Comparison of ENCODE assay signal across 18 cellular contexts in the genomic region with DNA sequence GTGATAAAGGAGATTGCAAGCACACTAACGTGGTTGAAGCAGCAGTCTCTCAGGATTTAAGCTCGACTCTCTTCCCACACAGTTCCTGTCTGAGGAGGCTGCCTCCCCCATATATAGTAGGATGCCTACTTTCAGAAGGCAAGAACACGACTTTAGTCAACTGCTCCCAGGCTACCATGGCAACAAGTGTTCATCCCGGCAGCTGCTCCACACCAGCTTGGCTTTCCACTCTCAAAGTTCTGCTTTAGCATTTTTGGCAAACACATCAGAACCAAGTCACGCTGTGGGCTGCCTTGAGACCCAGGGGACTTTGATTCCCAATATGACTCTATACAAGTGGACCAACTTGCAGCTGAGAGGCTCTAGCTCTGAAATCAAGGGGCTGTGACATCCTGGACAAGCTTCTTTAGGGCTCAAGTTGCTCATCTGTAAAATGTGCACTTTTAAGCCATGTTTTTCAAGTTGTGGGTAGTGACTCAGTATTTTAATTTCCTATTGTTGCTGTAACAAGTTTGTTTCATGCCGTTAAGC. TPM values are rescaled to one million over a fixed set of nuclear protein-coding genes. Genes with fewer than 3 reads are reported as not detected.
DNase-seq lines count a peak whose midpoint lies in the region; ATAC-seq, FAIRE-seq and TF ChIP-seq lines count a peak whose summit lies in the region.
"Had no signal": no experiment of that assay in that cellular context is flagged by ENCODE, and none has a peak within 500 bp of the region (broad histone marks: within the 10 kb centered on the region; RNA-seq: fewer than 3 reads in every experiment).

No MANE protein-coding gene starts in this region.

- CTCF ChIA-PET in K562 (lab: Yijun Ruan, JAX; ENCODE audit: low intra/inter-chr PET ratio), result no interaction called here

- H3K9me3 ChIP-seq in BLaER1 treated with 17β-estradiol and CSF1 and Interleukin-3, amounts not matched to agents 10 nM and 100 nM (replicated peaks in 1 of 11), result peaks cover 8 to 22% (median 12%) of the 10 kb centered on the region in 11 experiments; a peak in 20 of 22 replicates
- no peaks in the 10 kb centered on the region for H3K9me3 ChIP-seq in K562 (replicated peaks; ENCODE audit: control insufficient read depth, insufficient read depth, low read depth, low read length)
- H3K9me3 ChIP-seq: colonic mucosa, gastroesophageal sphincter, SJCRH30 had no signal

- in situ Hi-C loops in GM13977 (cut with MboI; ENCODE audit: low pct_unique_long_range_greater_than_20kb, low sequenced_read_pairs, unreplicated experiment) (no loop called here), K562 (cut with MboI) (loop anchor here (5.0 kb wide), 1 partner anchor 82 kb away; the partner anchor contains the start of gene CRYM), KBM-7 (cut with MboI; ENCODE audit: low pct_unique_long_range_greater_than_20kb, low sequenced_read_pairs) (loop anchor here (25.0 kb wide), 1 partner anchor 392 kb away; the partner anchor contains the start of gene METTL9)

- peak overlapping the region in 2 of 11 experiments; percentile 25 to 40; a peak in 2 of 22 replicates for H3K9ac ChIP-seq in BLaER1 treated with 17β-estradiol and CSF1 and Interleukin-3, amounts not matched to agents 10 nM and 100 nM
- no peak overlapping the region for H3K9ac ChIP-seq in K562 (ENCODE audit: insufficient read depth in 1 of 2, low read depth in 2 of 2, low read length in 2 of 2)

- H3K27ac ChIP-seq in BLaER1 treated with 17β-estradiol and CSF1 and Interleukin-3, amounts not matched to agents 10 nM and 100 nM, result peak overlapping the region in 6 of 11 experiments; percentile 10 to 75 (median 60); a peak in 11 of 22 replicates
- no peak overlapping the region for H3K27ac ChIP-seq in K562 (ENCODE audit: extremely low read depth, low read depth, low read length)
- H3K27ac ChIP-seq: colonic mucosa, gastroesophageal sphincter, SJCRH30 had no signal

- ATAC-seq in K562 (no peak), GM19351 (IDR thresholded peaks at IDR 0.05; ENCODE audit: unreplicated experiment) (no peak)
- ATAC-seq: CD8-positive, alpha-beta T cell; gastroesophageal sphincter; sciatic nerve had no signal

- H4K20me1 ChIP-seq in BLaER1 treated with 17β-estradiol and CSF1 and Interleukin-3, amounts not matched to agents 10 nM and 100 nM, result no peaks in the 10 kb centered on the region
- no peaks in the 10 kb centered on the region for H4K20me1 ChIP-seq in K562 (replicated peaks; ENCODE audit: control insufficient read depth, insufficient read depth, low read length)

- POLR2A ChIA-PET in K562 (lab: Yijun Ruan, JAX), result no interaction called here

- 1% methylated on average over 6 of the region's 6 CpGs for WGBS in K562 (ENCODE audit: insufficient coverage, low coverage, missing lambda C conversion rate)

- no peak for FAIRE-seq in K562 (lab: Jason Lieb, UNC)
- FAIRE-seq: kidney had no signal

- no peaks in the 10 kb centered on the region for H3K79me2 ChIP-seq in K562 (ENCODE audit: control insufficient read depth, insufficient read depth, low read length)

- no TSS peak for BruUV-seq in K562 (replicated peaks; lab: Mats Ljungman, UMichigan)

- H2AFZ ChIP-seq in K562 (ENCODE audit: low read depth, low read length), result no peak overlapping the region

- intact Hi-C loops in K562 (cut with micrococcal nuclease), result no loop called here

- no peaks in the 10 kb centered on the region for H3K36me3 ChIP-seq in BLaER1 treated with 17β-estradiol and CSF1 and Interleukin-3, amounts not matched to agents 10 nM and 100 nM
- H3K36me3 ChIP-seq in K562 (ENCODE audit: control insufficient read depth, insufficient read depth, low read length), result no peaks in the 10 kb centered on the region
- H3K36me3 ChIP-seq: colonic mucosa, gastroesophageal sphincter, SJCRH30 had no signal

- H3K4me3 ChIP-seq in BLaER1 treated with 17β-estradiol and CSF1 and Interleukin-3, amounts not matched to agents 10 nM and 100 nM, result no peak overlapping the region
- H3K4me3 ChIP-seq in K562, result no peak overlapping the region
- H3K4me3 ChIP-seq: colonic mucosa, gastroesophageal sphincter, SJCRH30 had no signal

- DNase-seq in GM13977 (ENCODE audit: low spot score) (peak; percentile 10), K562 (ENCODE audit: extremely low read depth in 1 of 4, low spot score in 3 of 4) (no peak), left kidney (ENCODE audit: low read depth, low spot score) (peak; percentile 24), HK-2 (ENCODE audit: unreplicated experiment) (no peak), NCI-H146 (lab: John Stamatoyannopoulos, UW) (no peak), KBM-7 (no peak)
- DNase-seq: CD8-positive, alpha-beta T cell; colonic mucosa; kidney; naive B cell; NCI-H1694 treated with DMSO at 0.1 percent for 48 hours; SJCRH30 had no signal

- H3K27me3 ChIP-seq in BLaER1 treated with 17β-estradiol and CSF1 and Interleukin-3, amounts not matched to agents 10 nM and 100 nM, result no peaks in the 10 kb centered on the region
- peaks cover 14 to 30% of the 10 kb centered on the region in 2 experiments; a peak in 4 of 5 replicates for H3K27me3 ChIP-seq in K562 (ENCODE audit: control insufficient read depth in 2 of 2, insufficient read depth in 2 of 2, low read length in 2 of 2)
- H3K27me3 ChIP-seq: colonic mucosa, SJCRH30 had no signal

- no peak for TF ChIP-seq EP300 in K562 (IDR thresholded peaks at IDR 0.05; ENCODE audit: low read length)

- peaks cover 26 to 51% (median 44%) of the 10 kb centered on the region in 10 experiments for H3K4me1 ChIP-seq in BLaER1 treated with 17β-estradiol and CSF1 and Interleukin-3, amounts not matched to agents 10 nM and 100 nM
- no peaks in the 10 kb centered on the region for H3K4me1 ChIP-seq in K562 (replicated peaks in 1 of 2; ENCODE audit: control insufficient read depth in 2 of 2, insufficient read depth in 2 of 2, low read length in 2 of 2)
- H3K4me1 ChIP-seq: colonic mucosa, gastroesophageal sphincter, SJCRH30 had no signal

- no peak for TF ChIP-seq CTCF in GM13977 (IDR thresholded peaks at IDR 0.05; ENCODE audit: extremely low read depth, insufficient read depth, missing control alignments)
- TF ChIP-seq CTCF in K562 (IDR thresholded peaks at IDR 0.05 in 2 of 3, conservative IDR thresholded peaks at IDR 0.05 in 1 of 3; ENCODE audit: insufficient read depth in 2 of 3, low read depth in 1 of 3, low read length in 3 of 3), result no peak

- H3K9me1 ChIP-seq in K562 (ENCODE audit: control insufficient read depth, insufficient read depth, low read length), result no peaks in the 10 kb centered on the region

- no peak for TF ChIP-seq POLR2A in K562 (conservative IDR thresholded peaks at IDR 0.05)

- no peak for TF ChIP-seq RAD21 in K562 (CRISPR knock-in tag; conservative IDR thresholded peaks at IDR 0.05 in 1 of 2, IDR thresholded peaks at IDR 0.05 in 1 of 2)

- peak overlapping the region; percentile 59 to 84 (median 74) for H3K4me2 ChIP-seq in BLaER1 treated with 17β-estradiol and CSF1 and Interleukin-3, amounts not matched to agents 10 nM and 100 nM
- H3K4me2 ChIP-seq in K562 (ENCODE audit: insufficient read depth, low read length), result no peak overlapping the region

RNA-seq across cellular contexts. Expression of gene ZP2, which starts 16.5 kb away (rescaled TPM):
- total RNA-seq in K562 (2011; cell fraction: chromatin; rRNA removed; ENCODE audit: low replicate concordance), result not detected in 2 replicates
- total RNA-seq in K562 (2011; cell fraction: nucleolus; rRNA removed), result not detected in 2 replicates
- not detected in 2 replicates for total RNA-seq in K562 (2011; cell fraction: nucleoplasm; rRNA removed)
- not detected in 2 replicates for total RNA-seq in K562 (2014; rRNA removed)
- not detected in 2 replicates for total RNA-seq in K562 (2014; rRNA removed; fragmentation: Illumina TruSeq; extraction: Trizol)
- not detected in 2 replicates for total RNA-seq in K562 (2015; rRNA removed; fragmentation: Illumina TruSeq; extraction: Trizol)
- not detected in 2 replicates for total RNA-seq in K562 (2021)
- not detected in 2 replicates for polyA plus RNA-seq in K562 (2011; rRNA removed)
- not detected in 2 replicates for polyA plus RNA-seq in K562 (2011; cell fraction: cytosol; rRNA removed)
- polyA plus RNA-seq in K562 (2011; cell fraction: nucleus; rRNA removed), result not detected in 2 replicates
- not detected in 2 replicates for polyA plus RNA-seq in K562 (2012)
- not detected in 2 replicates for polyA plus RNA-seq in K562 (2014; fragmentation: Illumina TruSeq; extraction: Trizol)
- polyA plus RNA-seq in K562 (2014; fragmentation: Nextera tagmentation; extraction: Ambion mirVana), result not detected
- not detected in 2 replicates for polyA plus RNA-seq in K562 (2014; rRNA removed)
- polyA minus RNA-seq in K562 (2011; rRNA and poly(A)+ RNA removed), result not detected in 2 replicates
- not detected in 2 replicates for polyA minus RNA-seq in K562 (2011; cell fraction: cytosol; rRNA and poly(A)+ RNA removed)
- not detected in 2 replicates for polyA minus RNA-seq in K562 (2011; cell fraction: nucleus; rRNA and poly(A)+ RNA removed)
- total RNA-seq: activated naive CD4-positive, alpha-beta T cell treated with anti-CD3 and anti-CD28 coated beads, Interleukin-2, amount 50 U/mL, for 72 hours; CD8-positive, alpha-beta T cell; gastroesophageal sphincter; kidney; sciatic nerve; SJCRH30; subcutaneous adipose tissue had no signal

RNA-seq across cellular contexts. Expression of gene LDAF1, which starts 36.4 kb away (rescaled TPM):
- total RNA-seq in K562 (2011; cell fraction: chromatin; rRNA removed; ENCODE audit: low replicate concordance), result 9.6 and 10.6 TPM in 2 replicates
- 17.2 and 17.6 TPM in 2 replicates for total RNA-seq in K562 (2011; cell fraction: nucleolus; rRNA removed)
- 11.7 and 12.3 TPM in 2 replicates for total RNA-seq in K562 (2011; cell fraction: nucleoplasm; rRNA removed)
- total RNA-seq in K562 (2014; rRNA removed) (7.3 and 9.3 TPM in 2 replicates), K562 (2014; rRNA removed; fragmentation: Illumina TruSeq; extraction: Trizol) (12.6 and 15.3 TPM in 2 replicates), K562 (2015; rRNA removed; fragmentation: Illumina TruSeq; extraction: Trizol) (7.0 and 7.4 TPM in 2 replicates), K562 (2021) (11.8 and 13.1 TPM in 2 replicates)
- polyA plus RNA-seq in K562 (2011; rRNA removed) (10.4 and 15.0 TPM in 2 replicates), K562 (2014; fragmentation: Illumina TruSeq; extraction: Trizol) (11.9 and 12.5 TPM in 2 replicates), K562 (2014; fragmentation: Nextera tagmentation; extraction: Ambion mirVana) (10 to 100 TPM; 13.7 to 20.1 TPM), K562 (2014; rRNA removed) (7.5 and 7.7 TPM in 2 replicates)
- 12.6 and 17.0 TPM in 2 replicates for polyA plus RNA-seq in K562 (2011; cell fraction: cytosol; rRNA removed)
- polyA plus RNA-seq in K562 (2011; cell fraction: nucleus; rRNA removed), result 4.7 and 8.8 TPM in 2 replicates
- polyA plus RNA-seq in K562 (2012), result 11.8 and 19.0 TPM in 2 replicates
- 20.8 and 21.2 TPM in 2 replicates for polyA minus RNA-seq in K562 (2011; rRNA and poly(A)+ RNA removed)
- polyA minus RNA-seq in K562 (2011; cell fraction: cytosol; rRNA and poly(A)+ RNA removed), result 11.4 and 11.6 TPM in 2 replicates
- 6.6 and 9.1 TPM in 2 replicates for polyA minus RNA-seq in K562 (2011; cell fraction: nucleus; rRNA and poly(A)+ RNA removed)

RNA-seq across cellular contexts. Expression of gene ANKS4B, which starts 38.7 kb away (rescaled TPM):
- total RNA-seq in K562 (2011; cell fraction: chromatin; rRNA removed; ENCODE audit: low replicate concordance), result not detected in 2 replicates
- total RNA-seq in K562 (2011; cell fraction: nucleolus; rRNA removed), result not detected in 2 replicates
- not detected in 2 replicates for total RNA-seq in K562 (2011; cell fraction: nucleoplasm; rRNA removed)
- total RNA-seq in K562 (2014; rRNA removed) (not detected in 2 replicates), K562 (2014; rRNA removed; fragmentation: Illumina TruSeq; extraction: Trizol) (not detected in 2 replicates), K562 (2015; rRNA removed; fragmentation: Illumina TruSeq; extraction: Trizol) (not detected in 2 replicates), K562 (2021) (not detected in 2 replicates)
- polyA plus RNA-seq in K562 (2011; rRNA removed) (not detected in 2 replicates), K562 (2014; fragmentation: Illumina TruSeq; extraction: Trizol) (not detected in 2 replicates), K562 (2014; fragmentation: Nextera tagmentation; extraction: Ambion mirVana) (not detected), K562 (2014; rRNA removed) (not detected in 2 replicates)
- not detected in 2 replicates for polyA plus RNA-seq in K562 (2011; cell fraction: cytosol; rRNA removed)
- not detected in 2 replicates for polyA plus RNA-seq in K562 (2011; cell fraction: nucleus; rRNA removed)
- not detected in 2 replicates for polyA plus RNA-seq in K562 (2012)
- polyA minus RNA-seq in K562 (2011; rRNA and poly(A)+ RNA removed), result not detected in 2 replicates
- polyA minus RNA-seq in K562 (2011; cell fraction: cytosol; rRNA and poly(A)+ RNA removed), result not detected in 2 replicates
- polyA minus RNA-seq in K562 (2011; cell fraction: nucleus; rRNA and poly(A)+ RNA removed), result not detected in 2 replicates
- total RNA-seq: activated naive CD4-positive, alpha-beta T cell treated with anti-CD3 and anti-CD28 coated beads, Interleukin-2, amount 50 U/mL, for 72 hours; CD8-positive, alpha-beta T cell; gastroesophageal sphincter; sciatic nerve; subcutaneous adipose tissue had no signal

RNA-seq across cellular contexts. Expression of gene DNAH3, which starts 44.2 kb away (rescaled TPM):
- total RNA-seq in K562 (2011; cell fraction: chromatin; rRNA removed; ENCODE audit: low replicate concordance), result 0.49 and 1.1 TPM in 2 replicates
- total RNA-seq in K562 (2011; cell fraction: nucleolus; rRNA removed), result 0.26 and 0.50 TPM in 2 replicates
- 0.22 and 0.31 TPM in 2 replicates for total RNA-seq in K562 (2011; cell fraction: nucleoplasm; rRNA removed)
- 0.12 and 0.50 TPM in 2 replicates for total RNA-seq in K562 (2014; rRNA removed)
- total RNA-seq in K562 (2014; rRNA removed; fragmentation: Illumina TruSeq; extraction: Trizol), result 0.38 and 0.44 TPM in 2 replicates
- 0.40 and 0.45 TPM in 2 replicates for total RNA-seq in K562 (2015; rRNA removed; fragmentation: Illumina TruSeq; extraction: Trizol)
- 0.33 and 0.49 TPM in 2 replicates for total RNA-seq in K562 (2021)
- 0.14 and 0.32 TPM in 2 replicates for polyA plus RNA-seq in K562 (2011; rRNA removed)
- 0.12 and 0.15 TPM in 2 replicates for polyA plus RNA-seq in K562 (2011; cell fraction: cytosol; rRNA removed)
- 0.37 and 0.94 TPM in 2 replicates for polyA plus RNA-seq in K562 (2011; cell fraction: nucleus; rRNA removed)
- 0.47 and 1.4 TPM in 2 replicates for polyA plus RNA-seq in K562 (2012)
- polyA plus RNA-seq in K562 (2014; fragmentation: Illumina TruSeq; extraction: Trizol), result 0.36 and 0.39 TPM in 2 replicates
- polyA plus RNA-seq in K562 (2014; fragmentation: Nextera tagmentation; extraction: Ambion mirVana), result under 1 TPM; 0.65 to 0.84 TPM
- polyA plus RNA-seq in K562 (2014; rRNA removed), result 0.53 and 0.94 TPM in 2 replicates
- 0.30 and 0.63 TPM in 2 replicates for polyA minus RNA-seq in K562 (2011; rRNA and poly(A)+ RNA removed)
- not detected in 2 replicates for polyA minus RNA-seq in K562 (2011; cell fraction: cytosol; rRNA and poly(A)+ RNA removed)
- polyA minus RNA-seq in K562 (2011; cell fraction: nucleus; rRNA and poly(A)+ RNA removed), result 0.22 and 0.40 TPM in 2 replicates
- total RNA-seq: activated naive CD4-positive, alpha-beta T cell treated with anti-CD3 and anti-CD28 coated beads, Interleukin-2, amount 50 U/mL, for 72 hours; CD8-positive, alpha-beta T cell; SJCRH30 had no signal

Comparison
In these comparisons a context has a peak if more than half of its experiments do, and no peak if none do; other contexts are left out.
1. DNase-seq: peak in GM13977 (single experiment) and left kidney (single experiment); none in K562 (0 of 4), HK-2 (single experiment), NCI-H146 (single experiment) and KBM-7 (single experiment).